In the genomic region with DNA sequence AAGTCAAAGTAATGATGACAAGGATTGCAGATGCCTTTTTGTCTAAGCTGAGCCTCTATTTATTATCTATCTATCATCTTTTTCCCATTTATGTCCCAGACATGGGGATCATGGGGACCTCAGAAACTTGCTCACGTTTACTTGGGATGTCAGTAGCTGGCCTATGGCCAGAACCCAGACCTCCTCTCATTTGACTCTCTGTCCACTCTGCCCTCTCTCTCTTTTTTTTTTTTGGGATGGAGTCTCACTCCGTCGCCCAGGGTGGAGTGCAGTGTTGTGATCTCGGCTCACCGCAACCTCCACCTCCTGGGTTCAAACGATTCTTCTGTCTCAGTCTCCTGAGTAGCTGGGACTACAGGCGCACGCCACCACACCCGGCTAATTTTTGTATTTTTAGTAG, we compare ENCODE assay signal across 12 cellular contexts. TPM values are rescaled to one million over a fixed set of nuclear protein-coding genes. Genes with fewer than 3 reads are reported as not detected.
DNase-seq lines count a peak whose midpoint lies in the region; ATAC-seq, FAIRE-seq and TF ChIP-seq lines count a peak whose summit lies in the region.
"Had no signal": no experiment of that assay in that cellular context is flagged by ENCODE, and none has a peak within 500 bp of the region (broad histone marks: within the 10 kb centered on the region; RNA-seq: fewer than 3 reads in every experiment).

No MANE protein-coding gene starts in this region.

- TF ChIP-seq CTCF in GM12878 (IDR thresholded peaks at IDR 0.05 in 2 of 3, conservative IDR thresholded peaks at IDR 0.05 in 1 of 3; ENCODE audit: control insufficient read depth in 2 of 3, extremely low read depth in 1 of 3, insufficient read depth in 1 of 3, low read depth in 3 of 3, low read length in 3 of 3) = no peak
- no peak for TF ChIP-seq CTCF in lower lobe of right lung (IDR thresholded peaks at IDR 0.05)

- intact Hi-C loops in GM12878 (cut with micrococcal nuclease; ENCODE audit: unreplicated experiment) = no loop called here
- intact Hi-C loops in lower lobe of right lung (cut with DNase I) = no loop called here

- H3K4me2 ChIP-seq in GM12878 (ENCODE audit: control insufficient read depth, insufficient read depth) = no peak overlapping the region; the same call in 1 of the 2 replicates

- FAIRE-seq in GM12878 (lab: Jason Lieb, UNC) = no peak
- FAIRE-seq: GM12891 had no signal

- H3K36me3 ChIP-seq in GM12878 (ENCODE audit: control insufficient read depth in 2 of 2, insufficient read depth in 2 of 2, low read length in 1 of 2) (no peaks in the 10 kb centered on the region), lower lobe of right lung (no peaks in the 10 kb centered on the region)

- no peak overlapping the region for H2AFZ ChIP-seq in GM12878 (ENCODE audit: control insufficient read depth, low read depth, low read length)

- CTCF ChIA-PET in GM12878 (lab: Yijun Ruan, JAX) = interaction anchor here (1.2 to 2.9 kb wide), 3 partner anchors 9 to 72 kb away, joined by 3 to 14 read pairs (median 6); no protein-coding TSS in a partner anchor

- H3K9me3 ChIP-seq in GM12878 (replicated peaks; ENCODE audit: control insufficient read depth, insufficient read depth, low read length) (no peaks in the 10 kb centered on the region), lower lobe of right lung (no peaks in the 10 kb centered on the region)

- BruUV-seq in GM12878 (replicated peaks; lab: Mats Ljungman, UMichigan) = no TSS peak

- peaks cover 36% of the 10 kb centered on the region for H3K4me1 ChIP-seq in GM12878 (ENCODE audit: control insufficient read depth, insufficient read depth, low read length)
- H3K4me1 ChIP-seq in lower lobe of right lung = peaks cover 54% of the 10 kb centered on the region

- DNase-seq in M059J (ENCODE audit: low read depth) (peak; percentile 20), GM12878 (ENCODE audit: low read depth, low spot score) (no peak), lower lobe of right lung (no peak), substantia nigra (lab: John Stamatoyannopoulos, UW) (no peak), Kasumi-1 (lab: John Stamatoyannopoulos, UW) (no peak), NCI-H2196 treated with DMSO at 0.1 percent for 48 hours (lab: John Stamatoyannopoulos, UW; ENCODE audit: unreplicated experiment) (no peak)
- DNase-seq: activated T-cell treated with anti-CD3 and anti-CD28 coated beads for 4 hours; SIG-M5; stimulated activated naive CD8-positive, alpha-beta T cell treated with anti-CD3 and anti-CD28 coated beads, Interleukin-15, amount 100 ng/mL, for 72 hours had no signal

- H3K27ac ChIP-seq in GM12878 (ENCODE audit: control insufficient read depth, insufficient read depth) (peak overlapping the region; percentile 13; the same call in 1 of the 2 replicates), lower lobe of right lung (peak overlapping the region; percentile 96), substantia nigra (ENCODE audit: low read depth, low read length, poor library complexity, severe bottlenecking) (peak overlapping the region; percentile 79)

- H3K4me3 ChIP-seq in GM12878 (no peak overlapping the region), lower lobe of right lung (no peak overlapping the region)

- in situ Hi-C loops in GM12878 (cut with MboI) = no loop called here

- POLR2A ChIA-PET in GM12878 (lab: Charles Lee) = interaction anchor here (0.6 to 6.5 kb wide), 5 partner anchors 10 to 74 kb away, joined by 3 to 188 read pairs (median 4); no protein-coding TSS in a partner anchor

- H4K20me1 ChIP-seq in GM12878 (ENCODE audit: control insufficient read depth, insufficient read depth) = no peaks in the 10 kb centered on the region

- ATAC-seq in GM12878 (no peak), lower lobe of right lung (no peak), HG03175 (IDR thresholded peaks at IDR 0.05; ENCODE audit: unreplicated experiment) (no peak), GM21367 (IDR thresholded peaks at IDR 0.05; ENCODE audit: unreplicated experiment) (no peak)
- ATAC-seq: stimulated activated naive CD8-positive, alpha-beta T cell treated with anti-CD3 and anti-CD28 coated beads, Interleukin-15, amount 100 ng/mL, for 72 hours had no signal

- TF ChIP-seq POLR2A in GM12878 (IDR thresholded peaks at IDR 0.05; ENCODE audit: low read depth, low read length) = no peak

- H3K27me3 ChIP-seq in GM12878 (replicated peaks in 1 of 2; ENCODE audit: control insufficient read depth in 2 of 2, insufficient read depth in 2 of 2, low read length in 1 of 2) = no peaks in the 10 kb centered on the region
- no peaks in the 10 kb centered on the region for H3K27me3 ChIP-seq in lower lobe of right lung (ENCODE audit: low read depth)

- WGBS in GM12878 (ENCODE audit: insufficient coverage, insufficient replicate concordance, low lambda C conversion rate, missing lambda C conversion rate) = 95% methylated on average over 9 of the region's 9 CpGs

- H3K79me2 ChIP-seq in GM12878 (ENCODE audit: control insufficient read depth, insufficient read depth, low read length) = peaks cover 13% of the 10 kb centered on the region

- SMC1A ChIA-PET in GM12878 (lab: Charles Lee; ENCODE audit: uncharacterized antibody, unreplicated experiment) = interaction anchor here (0.7 to 16.8 kb wide), 4 partner anchors 13 to 75 kb away, joined by 3 to 419 read pairs (median 30); no protein-coding TSS in a partner anchor

- TF ChIP-seq RAD21 in GM12878 (IDR thresholded peaks at IDR 0.05; ENCODE audit: insufficient read depth, low read depth, low read length) = no peak

- TF ChIP-seq EP300 in GM12878 (IDR thresholded peaks at IDR 0.05; ENCODE audit: borderline replicate concordance in 1 of 2, control insufficient read depth in 1 of 2, low read depth in 2 of 2, low read length in 2 of 2) = no peak

- RAD21 ChIA-PET in GM12878 (lab: Charles Lee; ENCODE audit: unreplicated experiment) = no interaction called here

- H3K9ac ChIP-seq in GM12878 (ENCODE audit: control insufficient read depth, insufficient read depth, low read length) = no peak overlapping the region

TF ChIP-seq in GM12878, 131 proteins besides CTCF, POLR2A, EP300 and RAD21 (continues in another document):
- TF ChIP-seq NRF1 (conservative IDR thresholded peaks at IDR 0.05; ENCODE audit: low read depth, low read length) = no peak
- TF ChIP-seq SRF (IDR thresholded peaks at IDR 0.05; ENCODE audit: low read depth in 2 of 2, low read length in 2 of 2) = no peak

RNA-seq across cellular contexts. Expression of gene ID3, which starts 3.7 kb away (rescaled TPM):
- 909 and 1,078 TPM in 2 replicates for total RNA-seq in M059J (2014; rRNA removed; shearing (Covaris generic))
- 69.8 and 72.4 TPM in 2 replicates for total RNA-seq in GM12878 (2013; cell fraction: nucleolus; rRNA removed)
- total RNA-seq in GM12878 (2014; rRNA removed) = 403 and 449 TPM in 2 replicates
- total RNA-seq in GM12878 (2014; rRNA removed; fragmentation: Illumina TruSeq; extraction: Trizol) = 129 and 136 TPM in 2 replicates
- total RNA-seq in GM12878 (2021) = 278 and 285 TPM in 2 replicates
- polyA plus RNA-seq in GM12878 (2011; ENCODE audit: low read depth) = 28.8 TPM
- polyA plus RNA-seq in GM12878 (2011; rRNA removed) = 33.6 and 44.0 TPM in 2 replicates
- 121 and 124 TPM in 2 replicates for polyA plus RNA-seq in GM12878 (2011; cell fraction: cytosol; rRNA removed)
- 76.0 and 85.6 TPM in 2 replicates for polyA plus RNA-seq in GM12878 (2011; cell fraction: nucleus; rRNA removed)
- polyA plus RNA-seq in GM12878 (2012) = 61.0 and 127 TPM in 2 replicates
- 44.0 and 122 TPM in 2 replicates for polyA plus RNA-seq in GM12878 (2014; fragmentation: Illumina TruSeq; extraction: Trizol)
- 100 to 1,000 TPM in 1 of 2 experiments, 10 to 100 TPM in 1; 42.7 to 104 TPM for polyA plus RNA-seq in GM12878 (2014; fragmentation: Nextera tagmentation; extraction: Ambion mirVana)
- 389 and 394 TPM in 2 replicates for polyA plus RNA-seq in GM12878 (2014; rRNA removed)
- 100 to 1,000 TPM; 459 to 475 TPM for polyA plus RNA-seq in GM12878 (2016; fragmentation: Nextera tagmentation; extraction: Ambion mirVana)
- 19.2 and 51.3 TPM in 2 replicates for polyA minus RNA-seq in GM12878 (2011; rRNA and poly(A)+ RNA removed)
- polyA minus RNA-seq in GM12878 (2011; cell fraction: cytosol; rRNA and poly(A)+ RNA removed) = 35.9 and 41.3 TPM in 2 replicates
- 76.6 and 97.0 TPM in 2 replicates for polyA minus RNA-seq in GM12878 (2011; cell fraction: nucleus; rRNA and poly(A)+ RNA removed)
- 137 TPM for total RNA-seq in lower lobe of right lung

RNA-seq across cellular contexts. Expression of gene E2F2, which starts 32.0 kb away (rescaled TPM):
- 2.8 and 3.6 TPM in 2 replicates for total RNA-seq in M059J (2014; rRNA removed; shearing (Covaris generic))
- total RNA-seq in GM12878 (2013; cell fraction: nucleolus; rRNA removed) = 14.2 and 14.7 TPM in 2 replicates
- 23.7 and 24.6 TPM in 2 replicates for total RNA-seq in GM12878 (2014; rRNA removed)
- total RNA-seq in GM12878 (2014; rRNA removed; fragmentation: Illumina TruSeq; extraction: Trizol) = 13.4 and 14.7 TPM in 2 replicates
- total RNA-seq in GM12878 (2021) = 24.0 and 27.2 TPM in 2 replicates
- polyA plus RNA-seq in GM12878 (2011; ENCODE audit: low read depth) = 3.7 TPM
- polyA plus RNA-seq in GM12878 (2011; rRNA removed) = 2.3 and 3.8 TPM in 2 replicates
- polyA plus RNA-seq in GM12878 (2011; cell fraction: cytosol; rRNA removed) = 5.3 and 5.9 TPM in 2 replicates
- 6.6 and 13.6 TPM in 2 replicates for polyA plus RNA-seq in GM12878 (2011; cell fraction: nucleus; rRNA removed)
- polyA plus RNA-seq in GM12878 (2012) = 3.7 and 5.5 TPM in 2 replicates
- polyA plus RNA-seq in GM12878 (2014; fragmentation: Illumina TruSeq; extraction: Trizol) = 9.0 and 14.5 TPM in 2 replicates
- 1 to 10 TPM; 4.3 to 4.6 TPM for polyA plus RNA-seq in GM12878 (2014; fragmentation: Nextera tagmentation; extraction: Ambion mirVana)
- polyA plus RNA-seq in GM12878 (2014; rRNA removed) = 10.4 and 12.2 TPM in 2 replicates
- 10 to 100 TPM; 17.5 to 18.0 TPM for polyA plus RNA-seq in GM12878 (2016; fragmentation: Nextera tagmentation; extraction: Ambion mirVana)
- 6.4 and 10.4 TPM in 2 replicates for polyA minus RNA-seq in GM12878 (2011; rRNA and poly(A)+ RNA removed)
- 4.5 and 6.9 TPM in 2 replicates for polyA minus RNA-seq in GM12878 (2011; cell fraction: cytosol; rRNA and poly(A)+ RNA removed)
- 4.4 and 8.8 TPM in 2 replicates for polyA minus RNA-seq in GM12878 (2011; cell fraction: nucleus; rRNA and poly(A)+ RNA removed)
- 1.1 TPM for total RNA-seq in lower lobe of right lung

Comparison
In these comparisons a context has a peak if more than half of its experiments do, and no peak if none do; other contexts are left out.
1. H3K27ac ChIP-seq: peak in every context shown above with its lines; median percentile 96 in lower lobe of right lung; 79 in substantia nigra; 13 in GM12878.